Comparison of ENCODE assay signal across 15 cellular contexts in the genomic region with DNA sequence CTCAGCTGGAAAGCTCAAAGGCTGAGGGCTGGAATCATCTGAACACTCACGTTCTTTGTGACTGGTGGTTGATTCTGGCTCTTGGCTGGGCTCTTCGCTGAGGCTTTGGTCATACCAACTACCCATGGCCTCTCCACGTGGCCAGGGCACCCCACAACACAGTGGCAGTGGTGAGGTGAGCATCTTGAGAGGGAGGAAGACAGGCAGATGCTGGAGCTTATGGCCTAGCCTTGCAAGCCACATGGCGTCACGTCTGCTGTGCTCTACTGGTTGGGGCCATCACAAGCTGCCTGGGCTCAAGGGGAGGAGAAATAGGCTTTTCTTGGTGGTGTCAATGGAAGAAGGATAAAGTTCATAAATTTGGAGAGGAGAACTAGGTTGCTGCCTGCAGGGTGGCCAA. TPM values are rescaled to one million over a fixed set of nuclear protein-coding genes. Genes with fewer than 3 reads are reported as not detected.
DNase-seq lines count a peak whose midpoint lies in the region; ATAC-seq and TF ChIP-seq lines count a peak whose summit lies in the region.
"Had no signal": no experiment of that assay in that cellular context is flagged by ENCODE, and none has a peak within 500 bp of the region (broad histone marks: within the 10 kb centered on the region; RNA-seq: fewer than 3 reads in every experiment).

No MANE protein-coding gene starts in this region.

- ATAC-seq in T-cell (replicated peaks in 1 of 4) (no peak), HG02884 (IDR thresholded peaks at IDR 0.05; ENCODE audit: unreplicated experiment) (no peak), SK-N-SH treated with all-trans-retinoic acid at 6 μM for 48 hours (no peak)
- ATAC-seq in central memory CD8-positive, alpha-beta T cell (replicated peaks; ENCODE audit: extremely low read depth, poor library complexity, severe bottlenecking) = no peak
- no peak for ATAC-seq in stimulated activated effector memory CD8-positive, alpha-beta T cell treated with anti-CD3 and anti-CD28 coated beads, Interleukin-12 subunit alpha, Interleukin-12 subunit beta, amount 100 ng/mL, for 72 hours
- ATAC-seq: HCT116 had no signal

- H3K36me3 Mint-ChIP-seq in activated naive CD8-positive, alpha-beta T cell = peaks cover 22% of the 10 kb centered on the region
- peaks cover 22% of the 10 kb centered on the region for H3K36me3 Mint-ChIP-seq in activated naive CD8-positive, alpha-beta T cell treated with anti-CD3 and anti-CD28 coated beads for 36 hours
- H3K36me3 Mint-ChIP-seq in T-cell = peaks cover 69% of the 10 kb centered on the region
- peaks cover 28% of the 10 kb centered on the region for H3K36me3 Mint-ChIP-seq in central memory CD8-positive, alpha-beta T cell (ENCODE audit: insufficient read depth)
- peaks cover 80% of the 10 kb centered on the region for H3K36me3 Mint-ChIP-seq in stimulated activated effector memory CD8-positive, alpha-beta T cell treated with anti-CD3 and anti-CD28 coated beads, Interleukin-12 subunit alpha, Interleukin-12 subunit beta, amount 100 ng/mL, for 72 hours

- H3K4me1 Mint-ChIP-seq in activated naive CD8-positive, alpha-beta T cell (ENCODE audit: low read depth) = peaks cover 19% of the 10 kb centered on the region
- H3K4me1 Mint-ChIP-seq in activated naive CD8-positive, alpha-beta T cell treated with anti-CD3 and anti-CD28 coated beads for 36 hours = peaks cover 16% of the 10 kb centered on the region
- H3K4me1 Mint-ChIP-seq in T-cell = peaks cover 27 to 52% (median 33%) of the 10 kb centered on the region in 3 donors
- H3K4me1 Mint-ChIP-seq in central memory CD8-positive, alpha-beta T cell = peaks cover 52% of the 10 kb centered on the region
- H3K4me1 Mint-ChIP-seq in stimulated activated effector memory CD8-positive, alpha-beta T cell treated with anti-CD3 and anti-CD28 coated beads, Interleukin-12 subunit alpha, Interleukin-12 subunit beta, amount 100 ng/mL, for 72 hours = peaks cover 59% of the 10 kb centered on the region

- POLR2A ChIA-PET in T-cell (lab: Charles Lee) = interaction anchor here in 1 of 2 donors (0.6 to 1.1 kb wide), 2 partner anchors 9 to 951 kb away, joined by 3 to 6 read pairs; a partner anchor contains a TSS

- no peaks in the 10 kb centered on the region for H3K27me3 Mint-ChIP-seq in activated naive CD8-positive, alpha-beta T cell
- H3K27me3 Mint-ChIP-seq in activated naive CD8-positive, alpha-beta T cell treated with anti-CD3 and anti-CD28 coated beads for 36 hours = no peaks in the 10 kb centered on the region
- no peaks in the 10 kb centered on the region for H3K27me3 Mint-ChIP-seq in T-cell
- no peaks in the 10 kb centered on the region for H3K27me3 Mint-ChIP-seq in central memory CD8-positive, alpha-beta T cell

- H3K27ac Mint-ChIP-seq in activated naive CD8-positive, alpha-beta T cell = peak overlapping the region; percentile 66
- H3K27ac Mint-ChIP-seq in activated naive CD8-positive, alpha-beta T cell treated with anti-CD3 and anti-CD28 coated beads for 36 hours = no peak overlapping the region
- peak overlapping the region; percentile 6 to 57 for H3K27ac Mint-ChIP-seq in T-cell
- H3K27ac Mint-ChIP-seq in central memory CD8-positive, alpha-beta T cell (ENCODE audit: low read depth) = peak overlapping the region; percentile 8
- peak overlapping the region; percentile 70 for H3K27ac Mint-ChIP-seq in stimulated activated effector memory CD8-positive, alpha-beta T cell treated with anti-CD3 and anti-CD28 coated beads, Interleukin-12 subunit alpha, Interleukin-12 subunit beta, amount 100 ng/mL, for 72 hours

- no peaks in the 10 kb centered on the region for H3K9me3 Mint-ChIP-seq in activated naive CD8-positive, alpha-beta T cell (ENCODE audit: low read depth)
- no peaks in the 10 kb centered on the region for H3K9me3 Mint-ChIP-seq in activated naive CD8-positive, alpha-beta T cell treated with anti-CD3 and anti-CD28 coated beads for 36 hours
- H3K9me3 Mint-ChIP-seq in T-cell = no peaks in the 10 kb centered on the region
- no peaks in the 10 kb centered on the region for H3K9me3 Mint-ChIP-seq in central memory CD8-positive, alpha-beta T cell
- H3K9me3 Mint-ChIP-seq in stimulated activated effector memory CD8-positive, alpha-beta T cell treated with anti-CD3 and anti-CD28 coated beads, Interleukin-12 subunit alpha, Interleukin-12 subunit beta, amount 100 ng/mL, for 72 hours = no peaks in the 10 kb centered on the region

- DNase-seq in activated naive CD8-positive, alpha-beta T cell treated with anti-CD3 and anti-CD28 coated beads for 36 hours = no peak
- no peak for DNase-seq in T-cell
- DNase-seq in central memory CD8-positive, alpha-beta T cell (ENCODE audit: low spot score in 2 of 2) = no peak
- no peak for DNase-seq in stimulated activated effector memory CD8-positive, alpha-beta T cell treated with anti-CD3 and anti-CD28 coated beads, Interleukin-12 subunit alpha, Interleukin-12 subunit beta, amount 100 ng/mL, for 72 hours (ENCODE audit: low spot score in 2 of 2)
- DNase-seq: GOT3, IMR-90, NCI-H1417, NCI-H187, NCI-H2107, NCI-H510A, NCI-H748 treated with DMSO at 0.1 percent for 48 hours had no signal

- H3K4me3 Mint-ChIP-seq in activated naive CD8-positive, alpha-beta T cell = no peak overlapping the region
- no peak overlapping the region for H3K4me3 Mint-ChIP-seq in activated naive CD8-positive, alpha-beta T cell treated with anti-CD3 and anti-CD28 coated beads for 36 hours
- no peak overlapping the region for H3K4me3 Mint-ChIP-seq in T-cell
- H3K4me3 Mint-ChIP-seq in central memory CD8-positive, alpha-beta T cell = no peak overlapping the region
- H3K4me3 Mint-ChIP-seq in stimulated activated effector memory CD8-positive, alpha-beta T cell treated with anti-CD3 and anti-CD28 coated beads, Interleukin-12 subunit alpha, Interleukin-12 subunit beta, amount 100 ng/mL, for 72 hours = no peak overlapping the region

- CTCF ChIA-PET in T-cell (lab: Charles Lee) = interaction anchor here (0.6 kb wide), 2 partner anchors 11 to 1356 kb away, joined by 5 to 7 read pairs; no protein-coding TSS in a partner anchor

TF ChIP-seq in SK-N-SH treated with all-trans-retinoic acid at 6 μM for 48 hours, 23 proteins besides CTCF, POLR2A, EP300 and RAD21 (continues in another document):
- TF ChIP-seq ZNF8 (CRISPR knock-in tag; IDR thresholded peaks at IDR 0.05) (no peak), ZFP30 (CRISPR knock-in tag; IDR thresholded peaks at IDR 0.05) (no peak), ARNTL (CRISPR knock-in tag; IDR thresholded peaks at IDR 0.05; ENCODE audit: borderline replicate concordance, low read depth) (no peak), ZNF70 (CRISPR knock-in tag; IDR thresholded peaks at IDR 0.05) (no peak), GLIS3 (CRISPR knock-in tag; IDR thresholded peaks at IDR 0.05) (no peak), ZNF565 (CRISPR knock-in tag; conservative IDR thresholded peaks at IDR 0.05; ENCODE audit: low read depth) (no peak), RARB (CRISPR knock-in tag; IDR thresholded peaks at IDR 0.05) (no peak)
- TF ChIP-seq, protein P1, sequence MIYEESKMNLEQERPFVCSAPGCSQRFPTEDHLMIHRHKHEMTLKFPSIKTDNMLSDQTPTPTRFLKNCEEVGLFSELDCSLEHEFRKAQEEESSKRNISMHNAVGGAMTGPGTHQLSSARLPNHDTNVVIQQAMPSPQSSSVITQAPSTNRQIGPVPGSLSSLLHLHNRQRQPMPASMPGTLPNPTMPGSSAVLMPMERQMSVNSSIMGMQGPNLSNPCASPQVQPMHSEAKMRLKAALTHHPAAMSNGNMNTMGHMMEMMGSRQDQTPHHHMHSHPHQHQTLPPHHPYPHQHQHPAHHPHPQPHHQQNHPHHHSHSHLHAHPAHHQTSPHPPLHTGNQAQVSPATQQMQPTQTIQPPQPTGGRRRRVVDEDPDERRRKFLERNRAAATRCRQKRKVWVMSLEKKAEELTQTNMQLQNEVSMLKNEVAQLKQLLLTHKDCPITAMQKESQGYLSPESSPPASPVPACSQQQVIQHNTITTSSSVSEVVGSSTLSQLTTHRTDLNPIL (CRISPR knock-in tag; IDR thresholded peaks at IDR 0.05; ENCODE audit: low read depth) = no peak
- TF ChIP-seq, protein P2, sequence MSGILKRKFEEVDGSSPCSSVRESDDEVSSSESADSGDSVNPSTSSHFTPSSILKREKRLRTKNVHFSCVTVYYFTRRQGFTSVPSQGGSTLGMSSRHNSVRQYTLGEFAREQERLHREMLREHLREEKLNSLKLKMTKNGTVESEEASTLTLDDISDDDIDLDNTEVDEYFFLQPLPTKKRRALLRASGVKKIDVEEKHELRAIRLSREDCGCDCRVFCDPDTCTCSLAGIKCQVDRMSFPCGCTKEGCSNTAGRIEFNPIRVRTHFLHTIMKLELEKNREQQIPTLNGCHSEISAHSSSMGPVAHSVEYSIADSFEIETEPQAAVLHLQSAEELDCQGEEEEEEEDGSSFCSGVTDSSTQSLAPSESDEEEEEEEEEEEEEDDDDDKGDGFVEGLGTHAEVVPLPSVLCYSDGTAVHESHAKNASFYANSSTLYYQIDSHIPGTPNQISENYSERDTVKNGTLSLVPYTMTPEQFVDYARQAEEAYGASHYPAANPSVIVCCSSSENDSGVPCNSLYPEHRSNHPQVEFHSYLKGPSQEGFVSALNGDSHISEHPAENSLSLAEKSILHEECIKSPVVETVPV (CRISPR knock-in tag; IDR thresholded peaks at IDR 0.05) = no peak
- TF ChIP-seq, protein P3, sequence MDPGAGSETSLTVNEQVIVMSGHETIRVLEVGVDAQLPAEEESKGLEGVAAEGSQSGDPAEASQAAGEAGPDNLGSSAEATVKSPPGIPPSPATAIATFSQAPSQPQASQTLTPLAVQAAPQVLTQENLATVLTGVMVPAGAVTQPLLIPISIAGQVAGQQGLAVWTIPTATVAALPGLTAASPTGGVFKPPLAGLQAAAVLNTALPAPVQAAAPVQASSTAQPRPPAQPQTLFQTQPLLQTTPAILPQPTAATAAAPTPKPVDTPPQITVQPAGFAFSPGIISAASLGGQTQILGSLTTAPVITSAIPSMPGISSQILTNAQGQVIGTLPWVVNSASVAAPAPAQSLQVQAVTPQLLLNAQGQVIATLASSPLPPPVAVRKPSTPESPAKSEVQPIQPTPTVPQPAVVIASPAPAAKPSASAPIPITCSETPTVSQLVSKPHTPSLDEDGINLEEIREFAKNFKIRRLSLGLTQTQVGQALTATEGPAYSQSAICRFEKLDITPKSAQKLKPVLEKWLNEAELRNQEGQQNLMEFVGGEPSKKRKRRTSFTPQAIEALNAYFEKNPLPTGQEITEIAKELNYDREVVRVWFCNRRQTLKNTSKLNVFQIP (CRISPR knock-in tag; IDR thresholded peaks at IDR 0.05; ENCODE audit: borderline replicate concordance, low read depth) = no peak

RNA-seq across cellular contexts. Expression of a gene that starts 19.6 kb away (rescaled TPM):
- total RNA-seq in activated naive CD8-positive, alpha-beta T cell treated with anti-CD3 and anti-CD28 coated beads for 36 hours = 10 to 100 TPM; 24.1 to 25.2 TPM
- total RNA-seq in T-cell = 100 to 1,000 TPM in 2 of 5 donors, 10 to 100 TPM in 3; 67.1 to 102 (median 88.0) TPM
